ENCODE assay signal across 38 cellular contexts in the genomic region with DNA sequence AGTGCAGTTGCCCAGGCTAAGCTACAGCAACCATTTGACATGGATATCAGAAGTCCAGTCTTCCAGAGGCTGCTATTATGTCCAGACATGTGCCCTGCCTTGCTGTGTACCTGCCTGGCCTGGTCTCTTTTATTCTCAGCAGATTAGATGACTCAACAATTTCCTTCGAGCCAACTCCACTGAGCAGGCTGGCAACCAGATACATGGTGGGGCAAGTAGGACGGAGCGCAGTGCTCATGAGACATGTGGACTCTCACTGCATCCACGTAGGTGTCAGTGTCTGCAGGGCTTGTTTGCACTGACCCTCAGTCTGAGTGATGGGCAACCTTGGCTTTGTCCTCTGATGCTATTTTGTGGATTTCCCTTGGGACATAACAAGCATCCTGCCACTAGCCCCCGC. TPM values are rescaled to one million over a fixed set of nuclear protein-coding genes. Genes with fewer than 3 reads are reported as not detected.
"Had no signal": no experiment of that assay in that cellular context is flagged by ENCODE, and none has a peak within 500 bp of the region (broad histone marks: within the 10 kb centered on the region; RNA-seq: fewer than 3 reads in every experiment).

No MANE protein-coding gene starts in this region.

- H3K36me3 ChIP-seq: adrenal gland, brain microvascular endothelial cell, breast epithelium, cardiac muscle cell had no signal

- ATAC-seq: activated CD8-positive, alpha-beta T cell treated with anti-CD3 and anti-CD28 coated beads for 36 hours; activated naive CD4-positive, alpha-beta T cell treated with anti-CD3 and anti-CD28 coated beads, Interleukin-2, amount 50 U/mL, for 72 hours; activated T-cell treated with anti-CD3 and anti-CD28 coated beads, Interleukin-2, amount 50 U/mL, for 4 hours; activated T-cell treated with anti-CD3 and anti-CD28 coated beads, Interleukin-2, amount 50 U/mL, for 72 hours; activated T-helper 17 cell treated with anti-CD3 and anti-CD28 coated beads, Interleukin-2, amount 50 U/mL, for 72 hours; body of pancreas had no signal

- FAIRE-seq: TTC549 had no signal

- DNase-seq: activated B cell treated with CpG ODN at 0.5 μM for 24 hours; activated CD4-positive, alpha-beta memory T cell treated with anti-CD3 and anti-CD28 coated beads for 36 hours; activated CD4-positive, alpha-beta T cell treated with anti-CD3 and anti-CD28 coated beads for 4 hours; activated CD4-positive, alpha-beta T cell treated with anti-CD3 and anti-CD28 coated beads, Interleukin-2, amount 10 ng/mL, durations not matched to agents 24 days and 14 days; activated CD4-positive, alpha-beta T cell treated with anti-CD3 and anti-CD28 coated beads, Interleukin-2, amount 50 U/mL, for 1 hour; activated CD4-positive, alpha-beta T cell treated with anti-CD3 and anti-CD28 coated beads, Interleukin-2, amount 50 U/mL, for 4 hours; activated CD4-positive, CD25-positive, alpha-beta regulatory T cell treated with anti-CD3 and anti-CD28 coated beads, Interleukin-2, amount 50 U/mL, for 72 hours; activated CD8-positive, alpha-beta memory T cell treated with anti-CD3 and anti-CD28 coated beads, Interleukin-2, amount 50 U/mL, for 4 hours; activated CD8-positive, alpha-beta T cell treated with anti-CD3 and anti-CD28 coated beads for 36 hours; activated effector memory CD4-positive, alpha-beta T cell treated with anti-CD3 and anti-CD28 coated beads, Interleukin-2, amount 50 U/mL, for 16 hours; activated gamma-delta T cell treated with Interleukin-2 at 50 U/mL for 16 hours; activated naive CD4-positive, alpha-beta T cell; activated naive CD4-positive, alpha-beta T cell treated with anti-CD3 and anti-CD28 coated beads for 36 hours; activated naive CD4-positive, alpha-beta T cell treated with anti-CD3 and anti-CD28 coated beads, Interleukin-2, amount 50 U/mL, for 16 hours; activated naive CD8-positive, alpha-beta T cell treated with anti-CD3 and anti-CD28 coated beads for 36 hours; activated T-cell treated with anti-CD3 and anti-CD28 coated beads for 4 hours; activated T-cell treated with anti-CD3 and anti-CD28 coated beads, Interleukin-2, amount 50 U/mL, for 1 hour; activated T-cell treated with anti-CD3 and anti-CD28 coated beads, Interleukin-2, amount 50 U/mL, for 4 hours; activated T-cell treated with anti-CD3 and anti-CD28 coated beads, Interleukin-2, amount 50 U/mL, for 72 hours; adrenal gland; amniotic stem cell; aorta; body of pancreas; brain microvascular endothelial cell; caudate nucleus; cerebellar nuclear complex; T-helper 2 cell; T-helper 9 cell had no signal

- H3K9me3 ChIP-seq: adrenal gland, body of pancreas, breast epithelium had no signal

- H3K27me3 ChIP-seq: adrenal gland, body of pancreas, brain microvascular endothelial cell, cardiac muscle cell had no signal

- H3K27ac ChIP-seq: adrenal gland, body of pancreas, brain microvascular endothelial cell, breast epithelium, cardiac muscle cell, VCaP had no signal

- H3K4me1 ChIP-seq: adrenal gland, body of pancreas, breast epithelium had no signal

- H3K4me3 ChIP-seq: adrenal gland, body of pancreas, breast epithelium, cardiac muscle cell had no signal

RNA-seq across cellular contexts. Expression of gene MAGEA11, which starts 7.2 kb away (rescaled TPM):
- total RNA-seq: activated B cell treated with CpG ODN at 0.5 μM for 24 hours; activated CD4-positive, alpha-beta memory T cell treated with anti-CD3 and anti-CD28 coated beads for 36 hours; activated CD4-positive, alpha-beta T cell treated with anti-CD3 and anti-CD28 coated beads, Interleukin-2, amount 10 ng/mL, durations not matched to agents 24 days and 14 days; activated CD8-positive, alpha-beta memory T cell treated with anti-CD3 and anti-CD28 coated beads for 36 hours; activated CD8-positive, alpha-beta T cell treated with anti-CD3 and anti-CD28 coated beads for 36 hours; activated naive CD4-positive, alpha-beta T cell treated with anti-CD3 and anti-CD28 coated beads for 36 hours; activated naive CD4-positive, alpha-beta T cell treated with anti-CD3 and anti-CD28 coated beads, Interleukin-2, amount 50 U/mL, for 72 hours; activated naive CD8-positive, alpha-beta T cell treated with anti-CD3 and anti-CD28 coated beads for 36 hours; activated T-cell treated with anti-CD3 and anti-CD28 coated beads, Interleukin-2, amount 50 U/mL, for 4 hours; activated T-cell treated with anti-CD3 and anti-CD28 coated beads, Interleukin-2, amount 50 U/mL, for 72 hours; activated T-helper 1 cell treated with anti-CD3 and anti-CD28 coated beads, Interleukin-12 subunit alpha, Interleukin-12 subunit beta, Interleukin-2, Interleukin-4 antibody, amounts not matched to agents 30 ng/mL and 10 ng/mL and 1 ng/mL, durations not matched to agents 14 hours and 24 hours and 36 hours; activated T-helper 17 cell treated with anti-CD3 and anti-CD28 coated beads, Interleukin-2, amount 50 U/mL, for 72 hours; adrenal gland; aorta; astrocyte; body of pancreas; breast epithelium; cardiac muscle cell; chondrocyte had no signal
- polyA plus RNA-seq: adrenal gland, aorta, cardiac muscle cell had no signal
